ENCODE assay signal across 6 cellular contexts in the genomic region with DNA sequence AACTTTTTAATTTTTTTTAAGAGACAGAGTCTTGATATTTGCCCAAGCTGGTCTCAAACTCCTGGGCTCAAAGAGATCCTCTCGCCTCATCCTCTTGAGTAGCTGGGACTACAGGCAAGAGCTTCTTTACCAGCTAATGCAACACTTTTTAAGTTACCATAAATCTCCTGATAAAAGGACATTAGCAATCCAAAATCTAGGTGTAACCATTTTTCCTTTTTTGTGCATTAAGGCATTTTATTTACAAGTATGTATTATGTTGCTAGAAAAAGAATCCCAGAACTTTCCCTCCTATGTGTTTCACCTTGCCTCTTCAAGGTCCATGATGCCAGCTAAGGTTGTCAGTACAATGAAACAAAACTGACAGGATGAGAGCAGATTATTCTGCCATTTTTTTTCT.
"Had no signal": no experiment of that assay in that cellular context is flagged by ENCODE, and none has a peak within 500 bp of the region (broad histone marks: within the 10 kb centered on the region; RNA-seq: fewer than 3 reads in every experiment).

No MANE protein-coding gene starts in this region.

- H2AFZ ChIP-seq: GM23338 had no signal

- H3K27ac Mint-ChIP-seq: GM23338 had no signal

- DNase-seq: H7, HCEC 1CT, IMR-90, KBM-7 had no signal

- ATAC-seq: GM23338 had no signal

- H3K4me3 Mint-ChIP-seq: GM23338 had no signal

- H3K4me3 ChIP-seq: GM23338 had no signal

- FAIRE-seq: HTR-8/SVneo had no signal

- H3K4me2 ChIP-seq: GM23338 had no signal

- H3K9me3 Mint-ChIP-seq: GM23338 had no signal
